Comparison of ENCODE assay signal across 8 cellular contexts in the genomic region with DNA sequence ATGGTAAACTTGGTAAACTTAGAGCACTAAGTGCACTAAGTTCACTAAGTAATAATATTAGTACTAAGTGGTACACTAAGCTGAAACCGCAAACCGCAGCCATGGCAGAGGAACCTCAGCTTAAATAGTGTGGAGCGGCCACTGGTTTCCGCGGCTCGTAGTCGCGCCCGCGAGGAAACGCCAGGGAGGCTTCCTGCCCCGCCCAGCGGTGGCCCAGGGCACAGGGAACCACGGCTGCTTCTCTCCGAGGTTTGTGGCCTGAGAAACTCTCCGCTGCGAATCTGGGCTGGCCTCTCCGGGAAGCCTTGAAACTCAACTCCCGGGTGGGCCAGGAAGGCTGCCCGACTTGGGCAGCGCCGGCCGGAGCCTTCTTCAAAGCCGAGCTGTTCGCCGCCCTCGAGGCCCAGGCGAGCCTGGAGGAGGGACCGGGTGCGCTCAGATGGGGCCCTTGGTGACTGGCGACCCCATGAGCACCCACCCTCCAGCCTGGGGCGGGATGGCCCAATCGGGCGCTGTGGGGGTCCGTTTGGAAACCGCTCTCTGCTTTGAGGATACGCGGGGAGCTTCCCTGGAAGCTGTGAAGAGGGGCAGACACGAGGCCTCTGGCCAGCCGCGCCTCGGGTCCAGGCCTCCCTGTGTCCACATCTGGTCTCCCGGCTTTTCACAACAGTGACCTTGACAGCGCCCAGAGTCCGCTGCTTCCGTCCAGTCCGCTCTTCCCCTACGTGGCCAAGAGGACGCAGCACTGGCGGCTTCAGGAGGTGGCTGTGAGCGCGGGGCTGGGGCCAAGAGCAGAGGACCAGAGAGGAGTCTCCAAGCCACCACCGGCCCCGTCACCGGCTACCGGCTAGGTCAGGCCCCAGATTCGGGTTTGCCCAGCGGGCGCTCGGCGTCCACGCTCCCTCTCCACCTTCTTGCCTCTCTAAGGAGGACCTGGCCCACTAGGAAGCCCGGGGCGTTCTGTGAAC. TPM values are rescaled to one million over a fixed set of nuclear protein-coding genes. Genes with fewer than 3 reads are reported as not detected.
DNase-seq lines count a peak whose midpoint lies in the region; ATAC-seq and TF ChIP-seq lines count a peak whose summit lies in the region.

No MANE protein-coding gene starts in this region.

- H3K9me3 ChIP-seq in PC-3 (ENCODE audit: low read length) = no peaks in the 10 kb centered on the region
- H3K9me3 ChIP-seq in mucosa of descending colon = no peaks in the 10 kb centered on the region

- DNase-seq in CD14-positive monocyte (ENCODE audit: low spot score) (peak; percentile 76), PC-3 (peak; percentile 72), mucosa of descending colon (peak; percentile 49 to 69 (median 63)), kidney glomerular epithelial cell (lab: John Stamatoyannopoulos, UW) (no peak), NCI-H1436 treated with DMSO at 0.1 percent for 48 hours (lab: John Stamatoyannopoulos, UW) (no peak), NCI-H69 (lab: John Stamatoyannopoulos, UW) (no peak)
- peak; percentile 47 for DNase-seq in activated naive CD4-positive, alpha-beta T cell treated with anti-CD3 and anti-CD28 coated beads, Interleukin-2, amount 50 U/mL, for 16 hours

- H3K4me2 ChIP-seq in PC-3 (ENCODE audit: low read length) = peak overlapping the region; percentile 37

- no peaks in the 10 kb centered on the region for H3K79me2 ChIP-seq in PC-3 (ENCODE audit: low read length)

- peaks cover 8% of the 10 kb centered on the region for H3K4me1 ChIP-seq in PC-3 (ENCODE audit: insufficient read depth, low read length)
- H3K4me1 ChIP-seq in mucosa of descending colon (ENCODE audit: low read depth) = peaks cover 18% of the 10 kb centered on the region

- peaks cover 91 to 97% (median 91%) of the 10 kb centered on the region in 3 donors for H3K27me3 Mint-ChIP-seq in CD14-positive monocyte (ENCODE audit: low read depth in 3 of 3)

- no peak overlapping the region for H3K27ac Mint-ChIP-seq in CD14-positive monocyte

- peaks cover 10 to 57% (median 43%) of the 10 kb centered on the region in 7 donors for H3K9me3 Mint-ChIP-seq in CD14-positive monocyte

- intact Hi-C loops in CD14-positive monocyte (cut with micrococcal nuclease) = no loop called here
- intact Hi-C loops in PC-3 (cut with micrococcal nuclease) = no loop called here
- intact Hi-C loops in mucosa of descending colon (cut with DNase I, micrococcal nuclease) = no loop called here

- H4K20me1 ChIP-seq in PC-3 (ENCODE audit: low read length) = no peaks in the 10 kb centered on the region

- TF ChIP-seq CTCF in CD14-positive monocyte (IDR thresholded peaks at IDR 0.05) = no peak
- TF ChIP-seq CTCF in PC-3 (conservative IDR thresholded peaks at IDR 0.05; ENCODE audit: low read depth, low read length) = no peak
- no peak for TF ChIP-seq CTCF in mucosa of descending colon (IDR thresholded peaks at IDR 0.05)

- no peak overlapping the region for H3K27ac ChIP-seq in PC-3 (ENCODE audit: low read length)

- no peaks in the 10 kb centered on the region for H3K9me2 ChIP-seq in PC-3 (replicated peaks; ENCODE audit: low read length)

- H2AFZ ChIP-seq in PC-3 (ENCODE audit: low read length) = 0 out of 2 replicates have a peak overlapping the region, but pooled peaks have one; percentile 11

- no peak overlapping the region for H3K9ac ChIP-seq in PC-3 (ENCODE audit: low read length)

- no peaks in the 10 kb centered on the region for H3K36me3 ChIP-seq in PC-3 (ENCODE audit: low read depth, low read length)
- H3K36me3 ChIP-seq in mucosa of descending colon (ENCODE audit: low read depth) = no peaks in the 10 kb centered on the region

- peaks cover 15 to 26% of the 10 kb centered on the region in 2 donors for H3K36me3 Mint-ChIP-seq in CD14-positive monocyte

- H3K27me3 ChIP-seq in PC-3 (ENCODE audit: low read length) = peaks cover 86% of the 10 kb centered on the region

- ATAC-seq in PC-3 = peak; percentile 70
- peak; percentile 59 for ATAC-seq in mucosa of descending colon
- ATAC-seq in HG03469 (IDR thresholded peaks at IDR 0.05; ENCODE audit: unreplicated experiment) = no peak

- H3K4me1 Mint-ChIP-seq in CD14-positive monocyte = peaks cover 48% of the 10 kb centered on the region

- peak overlapping the region; percentile 20 to 92 for H3K4me3 Mint-ChIP-seq in CD14-positive monocyte

- H3K4me3 ChIP-seq in PC-3 (ENCODE audit: low read length) (no peak overlapping the region; the same call in 1 of the 2 replicates), mucosa of descending colon (no peak overlapping the region)

- BruUV-seq in PC-3 (replicated peaks; lab: Mats Ljungman, UMichigan) = no TSS peak

- CTCF ChIA-PET in PC-3 (lab: Charles Lee) = no interaction called here

- POLR2A ChIA-PET in PC-3 (lab: Charles Lee; ENCODE audit: unreplicated experiment) = no interaction called here

- H3F3A ChIP-seq in PC-3 (ENCODE audit: low read length, unreplicated experiment) = no peaks in the 10 kb centered on the region

RNA-seq across cellular contexts. Expression of a gene that starts 25.4 kb away (rescaled TPM):
- polyA plus RNA-seq in CD14-positive monocyte = 100 to 1,000 TPM; 870 to 944 TPM
- total RNA-seq in PC-3 (2014; rRNA removed) (131 and 161 TPM in 2 replicates), mucosa of descending colon (100 to 1,000 TPM; 316 to 631 (median 383) TPM)

Comparison
In these comparisons a context has a peak if more than half of its experiments do, and no peak if none do; other contexts are left out.
1. DNase-seq: peak in CD14-positive monocyte (single experiment), PC-3 (single experiment), activated naive CD4-positive, alpha-beta T cell treated with anti-CD3 and anti-CD28 coated beads, Interleukin-2, amount 50 U/mL, for 16 hours (single experiment) and mucosa of descending colon (3 of 3); none in kidney glomerular epithelial cell (single experiment), NCI-H1436 treated with DMSO at 0.1 percent for 48 hours (single experiment) and NCI-H69 (single experiment).